1 cellular context compared by ENCODE assay signal in the genomic region with DNA sequence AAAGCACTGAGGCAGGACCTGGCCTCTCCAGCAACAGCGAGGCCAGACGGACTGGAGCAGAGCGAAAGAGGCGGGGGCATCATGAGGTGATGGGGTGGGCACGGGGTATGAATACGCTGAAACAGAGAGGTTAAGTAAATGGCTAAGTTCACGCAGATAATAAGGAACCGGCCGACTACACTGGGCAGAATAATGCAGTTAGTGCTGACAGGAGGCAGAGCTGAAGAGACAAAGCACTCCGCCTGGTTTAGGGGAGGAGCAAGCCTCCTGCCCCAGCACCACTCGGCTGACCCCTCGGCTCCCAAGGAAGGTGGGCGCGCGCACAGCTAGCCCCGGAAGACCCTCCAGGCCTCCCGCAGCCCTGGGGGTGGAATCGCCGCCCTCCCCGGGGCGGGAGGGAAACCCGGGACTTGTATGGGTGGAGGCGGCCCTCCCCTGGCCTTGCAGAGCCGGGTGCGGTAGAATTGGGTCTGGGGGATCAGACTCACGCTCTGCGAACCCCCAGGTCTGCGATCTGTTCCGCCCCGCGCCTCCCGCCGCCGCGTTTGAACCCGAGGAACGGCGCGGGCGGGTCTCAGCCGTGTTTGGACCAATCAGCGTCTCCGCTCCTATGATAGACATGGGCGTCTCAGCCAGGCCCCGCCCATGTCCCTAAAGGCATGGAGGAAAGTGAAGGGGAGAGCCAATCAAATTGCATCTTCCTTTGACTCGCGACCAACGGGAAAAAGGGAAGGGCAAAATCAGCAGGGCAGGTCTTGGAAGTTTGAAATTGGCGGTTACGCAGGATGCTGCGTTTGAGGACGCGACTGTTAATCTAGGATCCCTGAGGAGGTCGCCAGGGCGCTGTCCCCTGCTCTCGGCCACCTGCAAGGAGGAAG.
TF ChIP-seq lines count a peak whose summit lies in the region.

A gene with protein sequence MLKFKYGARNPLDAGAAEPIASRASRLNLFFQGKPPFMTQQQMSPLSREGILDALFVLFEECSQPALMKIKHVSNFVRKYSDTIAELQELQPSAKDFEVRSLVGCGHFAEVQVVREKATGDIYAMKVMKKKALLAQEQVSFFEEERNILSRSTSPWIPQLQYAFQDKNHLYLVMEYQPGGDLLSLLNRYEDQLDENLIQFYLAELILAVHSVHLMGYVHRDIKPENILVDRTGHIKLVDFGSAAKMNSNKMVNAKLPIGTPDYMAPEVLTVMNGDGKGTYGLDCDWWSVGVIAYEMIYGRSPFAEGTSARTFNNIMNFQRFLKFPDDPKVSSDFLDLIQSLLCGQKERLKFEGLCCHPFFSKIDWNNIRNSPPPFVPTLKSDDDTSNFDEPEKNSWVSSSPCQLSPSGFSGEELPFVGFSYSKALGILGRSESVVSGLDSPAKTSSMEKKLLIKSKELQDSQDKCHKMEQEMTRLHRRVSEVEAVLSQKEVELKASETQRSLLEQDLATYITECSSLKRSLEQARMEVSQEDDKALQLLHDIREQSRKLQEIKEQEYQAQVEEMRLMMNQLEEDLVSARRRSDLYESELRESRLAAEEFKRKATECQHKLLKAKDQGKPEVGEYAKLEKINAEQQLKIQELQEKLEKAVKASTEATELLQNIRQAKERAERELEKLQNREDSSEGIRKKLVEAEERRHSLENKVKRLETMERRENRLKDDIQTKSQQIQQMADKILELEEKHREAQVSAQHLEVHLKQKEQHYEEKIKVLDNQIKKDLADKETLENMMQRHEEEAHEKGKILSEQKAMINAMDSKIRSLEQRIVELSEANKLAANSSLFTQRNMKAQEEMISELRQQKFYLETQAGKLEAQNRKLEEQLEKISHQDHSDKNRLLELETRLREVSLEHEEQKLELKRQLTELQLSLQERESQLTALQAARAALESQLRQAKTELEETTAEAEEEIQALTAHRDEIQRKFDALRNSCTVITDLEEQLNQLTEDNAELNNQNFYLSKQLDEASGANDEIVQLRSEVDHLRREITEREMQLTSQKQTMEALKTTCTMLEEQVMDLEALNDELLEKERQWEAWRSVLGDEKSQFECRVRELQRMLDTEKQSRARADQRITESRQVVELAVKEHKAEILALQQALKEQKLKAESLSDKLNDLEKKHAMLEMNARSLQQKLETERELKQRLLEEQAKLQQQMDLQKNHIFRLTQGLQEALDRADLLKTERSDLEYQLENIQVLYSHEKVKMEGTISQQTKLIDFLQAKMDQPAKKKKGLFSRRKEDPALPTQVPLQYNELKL (N-terminal part only) (minus strand): TSS at position 560 of the 878 bp plus-strand sequence. CDS start 1,152 bp downstream, outside the sequence.

TF ChIP-seq in HepG2, 621 proteins besides CTCF, POLR2A, EP300 and RAD21 (continued from another document and continues in another):
- TF ChIP-seq, protein P1, sequence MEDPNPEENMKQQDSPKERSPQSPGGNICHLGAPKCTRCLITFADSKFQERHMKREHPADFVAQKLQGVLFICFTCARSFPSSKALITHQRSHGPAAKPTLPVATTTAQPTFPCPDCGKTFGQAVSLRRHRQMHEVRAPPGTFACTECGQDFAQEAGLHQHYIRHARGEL (CRISPR knock-in tag; IDR thresholded peaks at IDR 0.05) = no peak
- TF ChIP-seq, protein P2, sequence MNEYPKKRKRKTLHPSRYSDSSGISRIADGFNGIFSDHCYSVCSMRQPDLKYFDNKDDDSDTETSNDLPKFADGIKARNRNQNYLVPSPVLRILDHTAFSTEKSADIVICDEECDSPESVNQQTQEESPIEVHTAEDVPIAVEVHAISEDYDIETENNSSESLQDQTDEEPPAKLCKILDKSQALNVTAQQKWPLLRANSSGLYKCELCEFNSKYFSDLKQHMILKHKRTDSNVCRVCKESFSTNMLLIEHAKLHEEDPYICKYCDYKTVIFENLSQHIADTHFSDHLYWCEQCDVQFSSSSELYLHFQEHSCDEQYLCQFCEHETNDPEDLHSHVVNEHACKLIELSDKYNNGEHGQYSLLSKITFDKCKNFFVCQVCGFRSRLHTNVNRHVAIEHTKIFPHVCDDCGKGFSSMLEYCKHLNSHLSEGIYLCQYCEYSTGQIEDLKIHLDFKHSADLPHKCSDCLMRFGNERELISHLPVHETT (CRISPR knock-in tag; conservative IDR thresholded peaks at IDR 0.05) = no peak
- TF ChIP-seq ZNF510 (CRISPR knock-in tag; IDR thresholded peaks at IDR 0.05; ENCODE audit: low read depth) (no peak), NCOA1 (CRISPR knock-in tag; IDR thresholded peaks at IDR 0.05) (no peak), HDAC2 (CRISPR knock-in tag; IDR thresholded peaks at IDR 0.05) (no peak), DR1 (CRISPR knock-in tag; IDR thresholded peaks at IDR 0.05) (no peak), HNRNPK (IDR thresholded peaks at IDR 0.05; ENCODE audit: low read depth, low read length, poor library complexity, severe bottlenecking) (no peak), SMARCE1 (IDR thresholded peaks at IDR 0.05; ENCODE audit: borderline replicate concordance) (no peak), GTF3A (CRISPR knock-in tag; conservative IDR thresholded peaks at IDR 0.05) (no peak), ZFAT (CRISPR knock-in tag; conservative IDR thresholded peaks at IDR 0.05) (no peak), ZBTB21 (CRISPR knock-in tag; IDR thresholded peaks at IDR 0.05) (no peak), ZNF788 (CRISPR knock-in tag; IDR thresholded peaks at IDR 0.05; ENCODE audit: borderline replicate concordance) (no peak), ARNT (IDR thresholded peaks at IDR 0.05) (no peak), HNRNPH1 (optimal IDR thresholded peaks at IDR 0.05; ENCODE audit: low read depth, low read length) (no peak), ZFP37 (CRISPR knock-in tag; IDR thresholded peaks at IDR 0.05; ENCODE audit: borderline replicate concordance) (no peak), ZNF256 (CRISPR knock-in tag; conservative IDR thresholded peaks at IDR 0.05) (no peak), ZSCAN21 (CRISPR knock-in tag; IDR thresholded peaks at IDR 0.05; ENCODE audit: borderline replicate concordance) (peak; percentile 84; the same call in 1 of the 2 replicates), ZNF317 (CRISPR knock-in tag; IDR thresholded peaks at IDR 0.05) (no peak), NFYC (CRISPR knock-in tag; IDR thresholded peaks at IDR 0.05) (peak; percentile 94), ETV5 (CRISPR knock-in tag; IDR thresholded peaks at IDR 0.05; ENCODE audit: borderline replicate concordance) (no peak), PREB (CRISPR knock-in tag; IDR thresholded peaks at IDR 0.05) (no peak), DNMT1 (CRISPR knock-in tag; IDR thresholded peaks at IDR 0.05) (no peak), HMGXB4 (CRISPR knock-in tag; IDR thresholded peaks at IDR 0.05; ENCODE audit: borderline replicate concordance in 1 of 2, low read depth in 1 of 2) (peak in 1 of 2 experiments; percentile 35; a peak in 1 of 4 replicates), ZNF33B (CRISPR knock-in tag; IDR thresholded peaks at IDR 0.05) (0 out of 2 replicates have a peak, but pooled peaks have one; percentile 28), FOXJ3 (CRISPR knock-in tag; IDR thresholded peaks at IDR 0.05; ENCODE audit: borderline replicate concordance) (no peak), HNF1B (CRISPR knock-in tag; IDR thresholded peaks at IDR 0.05) (peak; percentile 58; the same call in 1 of the 2 replicates)
- TF ChIP-seq, protein P3, sequence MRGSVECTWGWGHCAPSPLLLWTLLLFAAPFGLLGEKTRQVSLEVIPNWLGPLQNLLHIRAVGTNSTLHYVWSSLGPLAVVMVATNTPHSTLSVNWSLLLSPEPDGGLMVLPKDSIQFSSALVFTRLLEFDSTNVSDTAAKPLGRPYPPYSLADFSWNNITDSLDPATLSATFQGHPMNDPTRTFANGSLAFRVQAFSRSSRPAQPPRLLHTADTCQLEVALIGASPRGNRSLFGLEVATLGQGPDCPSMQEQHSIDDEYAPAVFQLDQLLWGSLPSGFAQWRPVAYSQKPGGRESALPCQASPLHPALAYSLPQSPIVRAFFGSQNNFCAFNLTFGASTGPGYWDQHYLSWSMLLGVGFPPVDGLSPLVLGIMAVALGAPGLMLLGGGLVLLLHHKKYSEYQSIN (CRISPR knock-in tag; IDR thresholded peaks at IDR 0.05; ENCODE audit: borderline replicate concordance) = no peak
- TF ChIP-seq, protein P4, sequence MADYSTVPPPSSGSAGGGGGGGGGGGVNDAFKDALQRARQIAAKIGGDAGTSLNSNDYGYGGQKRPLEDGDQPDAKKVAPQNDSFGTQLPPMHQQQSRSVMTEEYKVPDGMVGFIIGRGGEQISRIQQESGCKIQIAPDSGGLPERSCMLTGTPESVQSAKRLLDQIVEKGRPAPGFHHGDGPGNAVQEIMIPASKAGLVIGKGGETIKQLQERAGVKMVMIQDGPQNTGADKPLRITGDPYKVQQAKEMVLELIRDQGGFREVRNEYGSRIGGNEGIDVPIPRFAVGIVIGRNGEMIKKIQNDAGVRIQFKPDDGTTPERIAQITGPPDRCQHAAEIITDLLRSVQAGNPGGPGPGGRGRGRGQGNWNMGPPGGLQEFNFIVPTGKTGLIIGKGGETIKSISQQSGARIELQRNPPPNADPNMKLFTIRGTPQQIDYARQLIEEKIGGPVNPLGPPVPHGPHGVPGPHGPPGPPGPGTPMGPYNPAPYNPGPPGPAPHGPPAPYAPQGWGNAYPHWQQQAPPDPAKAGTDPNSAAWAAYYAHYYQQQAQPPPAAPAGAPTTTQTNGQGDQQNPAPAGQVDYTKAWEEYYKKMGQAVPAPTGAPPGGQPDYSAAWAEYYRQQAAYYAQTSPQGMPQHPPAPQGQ (CRISPR knock-in tag; IDR thresholded peaks at IDR 0.05; ENCODE audit: borderline replicate concordance) = no peak
- TF ChIP-seq, protein P5, sequence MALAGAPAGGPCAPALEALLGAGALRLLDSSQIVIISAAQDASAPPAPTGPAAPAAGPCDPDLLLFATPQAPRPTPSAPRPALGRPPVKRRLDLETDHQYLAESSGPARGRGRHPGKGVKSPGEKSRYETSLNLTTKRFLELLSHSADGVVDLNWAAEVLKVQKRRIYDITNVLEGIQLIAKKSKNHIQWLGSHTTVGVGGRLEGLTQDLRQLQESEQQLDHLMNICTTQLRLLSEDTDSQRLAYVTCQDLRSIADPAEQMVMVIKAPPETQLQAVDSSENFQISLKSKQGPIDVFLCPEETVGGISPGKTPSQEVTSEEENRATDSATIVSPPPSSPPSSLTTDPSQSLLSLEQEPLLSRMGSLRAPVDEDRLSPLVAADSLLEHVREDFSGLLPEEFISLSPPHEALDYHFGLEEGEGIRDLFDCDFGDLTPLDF (CRISPR knock-in tag; IDR thresholded peaks at IDR 0.05) = no peak; the same call in 1 of the 2 replicates
- TF ChIP-seq, protein P6, sequence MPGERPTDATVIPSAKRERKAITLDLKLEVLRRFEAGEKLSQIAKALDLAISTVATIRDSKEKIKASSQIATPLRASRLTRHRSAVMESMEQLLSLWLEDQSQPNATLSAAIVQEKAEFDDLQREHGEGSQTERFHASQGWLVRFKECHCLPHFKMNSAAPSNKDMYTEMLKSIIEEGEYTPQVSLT (CRISPR knock-in tag; IDR thresholded peaks at IDR 0.05; ENCODE audit: borderline replicate concordance, low read depth) = no peak
- TF ChIP-seq, protein P7, sequence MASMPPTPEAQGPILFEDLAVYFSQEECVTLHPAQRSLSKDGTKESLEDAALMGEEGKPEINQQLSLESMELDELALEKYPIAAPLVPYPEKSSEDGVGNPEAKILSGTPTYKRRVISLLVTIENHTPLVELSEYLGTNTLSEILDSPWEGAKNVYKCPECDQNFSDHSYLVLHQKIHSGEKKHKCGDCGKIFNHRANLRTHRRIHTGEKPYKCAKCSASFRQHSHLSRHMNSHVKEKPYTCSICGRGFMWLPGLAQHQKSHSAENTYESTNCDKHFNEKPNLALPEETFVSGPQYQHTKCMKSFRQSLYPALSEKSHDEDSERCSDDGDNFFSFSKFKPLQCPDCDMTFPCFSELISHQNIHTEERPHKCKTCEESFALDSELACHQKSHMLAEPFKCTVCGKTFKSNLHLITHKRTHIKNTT (CRISPR knock-in tag; IDR thresholded peaks at IDR 0.05) = no peak
- TF ChIP-seq, protein P8, sequence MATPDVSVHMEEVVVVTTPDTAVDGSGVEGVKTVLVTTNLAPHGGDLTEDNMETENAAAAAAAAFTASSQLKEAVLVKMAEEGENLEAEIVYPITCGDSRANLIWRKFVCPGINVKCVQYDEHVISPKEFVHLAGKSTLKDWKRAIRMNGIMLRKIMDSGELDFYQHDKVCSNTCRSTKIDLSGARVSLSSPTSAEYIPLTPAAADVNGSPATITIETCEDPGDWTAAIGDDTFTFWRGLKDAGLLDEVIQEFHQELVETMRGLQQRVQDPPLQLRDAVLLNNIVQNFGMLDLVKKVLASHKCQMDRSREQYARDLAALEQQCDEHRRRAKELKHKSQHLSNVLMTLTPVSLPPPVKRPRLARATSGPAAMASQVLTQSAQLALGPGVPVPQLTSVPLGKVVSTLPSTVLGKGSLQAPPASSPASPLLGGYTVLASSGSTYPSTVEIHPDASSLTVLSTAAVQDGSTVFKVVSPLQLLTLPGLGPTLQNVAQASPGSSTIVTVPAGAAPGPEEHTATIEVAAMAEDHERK (CRISPR knock-in tag; IDR thresholded peaks at IDR 0.05; ENCODE audit: low read depth) = peak; percentile 74; the same call in 1 of the 2 replicates
